In the genomic region with DNA sequence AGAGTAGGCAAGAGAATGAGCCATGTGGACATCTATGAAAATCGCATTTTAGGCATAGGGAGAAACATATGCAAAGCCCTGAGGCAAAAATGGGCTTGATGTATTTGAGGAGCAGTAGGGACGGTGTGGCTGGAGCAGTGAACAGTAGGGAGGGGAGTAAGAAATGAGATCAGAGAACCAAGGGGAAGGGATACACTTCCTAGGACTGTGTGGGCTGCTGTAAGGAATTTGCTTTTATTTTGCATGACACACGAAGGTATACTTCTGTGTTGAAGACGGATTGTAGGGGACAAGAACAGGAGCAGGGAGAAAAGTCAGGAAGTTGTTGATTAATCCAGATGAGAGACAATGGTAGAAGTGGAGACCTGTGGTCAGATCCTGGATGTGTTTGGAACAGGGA, we compare ENCODE assay signal across 8 cellular contexts.
"Had no signal": no experiment of that assay in that cellular context is flagged by ENCODE, and none has a peak within 500 bp of the region (broad histone marks: within the 10 kb centered on the region; RNA-seq: fewer than 3 reads in every experiment).

No MANE protein-coding gene starts in this region.

- H3K27ac Mint-ChIP-seq: H9 had no signal

- H3K4me1 Mint-ChIP-seq: H9 had no signal

- FAIRE-seq: H54, HTR-8/SVneo, K562 had no signal

- ATAC-seq: K562 had no signal

- DNase-seq: GOT3, H9, HCEC 1CT, IMR-90, KG1 had no signal

- H3K4me3 Mint-ChIP-seq: H9 had no signal

- H3K9me3 Mint-ChIP-seq: H9 had no signal

- H3K4me3 ChIP-seq: K562 had no signal
